8 cellular contexts compared by ENCODE assay signal in genomic region chr2:202912824-202913223, GRCh38. TPM values are rescaled to one million over a fixed set of nuclear protein-coding genes. Genes with fewer than 3 reads are reported as not detected.
DNase-seq lines count a peak whose midpoint lies in the region; ATAC-seq and TF ChIP-seq lines count a peak whose summit lies in the region.
"Not testable (repeated sequence)": the region's sequence is repeated elsewhere in the genome, so short reads cannot be mapped to it uniquely, and the experiment has no call there.

No MANE protein-coding gene starts in this region.

- H3K27me3 ChIP-seq in esophagus squamous epithelium; liver (ENCODE audit: control insufficient read depth in 4 of 4, insufficient read depth in 4 of 4, low read length in 3 of 4); parathyroid adenoma (ENCODE audit: control insufficient read depth, insufficient read depth, low read length); tibial artery: not testable (repeated sequence)

- H2AFZ ChIP-seq in parathyroid adenoma, result peak overlapping the region; percentile 88

- H3K9ac ChIP-seq in liver (ENCODE audit: low read depth in 1 of 2, low read length in 2 of 2), result peak overlapping the region; percentile 38 to 74
- not testable (repeated sequence) for H3K9ac ChIP-seq in parathyroid adenoma

- CTCF ChIA-PET in T-cell (lab: Charles Lee), result not testable (repeated sequence)

- DNase-seq in DMS53 (lab: John Stamatoyannopoulos, UW) (peak; percentile 18), astrocyte of the hippocampus (ENCODE audit: low read depth, low spot score) (peak; percentile 13)
- DNase-seq in Jurkat, Clone E6-1 (ENCODE audit: low read depth, low spot score); T-cell; esophagus squamous epithelium (lab: John Stamatoyannopoulos, UW); tibial artery: not testable (repeated sequence)

- H3K4me3 ChIP-seq in Jurkat, Clone E6-1 (ENCODE audit: low read length), result peak overlapping the region; percentile 81
- H3K4me3 ChIP-seq in esophagus squamous epithelium (peak overlapping the region; percentile 50 to 78 (median 70)), liver (ENCODE audit: low read depth in 1 of 3, low read length in 3 of 3) (peak overlapping the region; percentile 41 to 66 (median 65)), parathyroid adenoma (ENCODE audit: low read depth, low read length) (peak overlapping the region; percentile 69), tibial artery (peak overlapping the region; percentile 61 to 76)

- H3K27ac Mint-ChIP-seq in T-cell, result peak overlapping the region; percentile 89 to 91

- 4 to 5% methylated on average over 6 to 8 of the region's 8 CpGs for WGBS in esophagus squamous epithelium, 2 donors
- WGBS in liver, result 5% methylated on average over 6 of the region's 8 CpGs

- H3K9me3 Mint-ChIP-seq in T-cell, result not testable (repeated sequence)

- not testable (repeated sequence) for TF ChIP-seq RAD21 in liver (IDR thresholded peaks at IDR 0.05)

- peak overlapping the region; percentile 92 to 99 (median 96) for H3K4me3 Mint-ChIP-seq in T-cell

- not testable (repeated sequence) for H3K9me3 ChIP-seq in esophagus squamous epithelium; liver (ENCODE audit: control insufficient read depth in 4 of 4, low read length in 3 of 4); parathyroid adenoma (ENCODE audit: control insufficient read depth, low read length); tibial artery

- POLR2A ChIA-PET in T-cell (lab: Charles Lee), result not testable (repeated sequence)

- not testable (repeated sequence) for H3K36me3 Mint-ChIP-seq in T-cell

- H3K36me3 ChIP-seq in esophagus squamous epithelium; liver (ENCODE audit: control insufficient read depth in 4 of 4, insufficient read depth in 3 of 4, low read depth in 1 of 4, low read length in 3 of 4); parathyroid adenoma (ENCODE audit: control insufficient read depth, insufficient read depth, low read length); tibial artery: not testable (repeated sequence)

- peaks cover 37 to 42% (median 37%) of the 10 kb centered on the region in 3 donors for H3K4me1 Mint-ChIP-seq in T-cell

- not testable (repeated sequence) for TF ChIP-seq CTCF in esophagus squamous epithelium (IDR thresholded peaks at IDR 0.05); liver (IDR thresholded peaks at IDR 0.05; ENCODE audit: low read depth, low read length, missing input control); parathyroid adenoma (IDR thresholded peaks at IDR 0.05); tibial artery (IDR thresholded peaks at IDR 0.05)

- peaks cover 14% of the 10 kb centered on the region for H3K79me2 ChIP-seq in parathyroid adenoma

- not testable (repeated sequence) for ATAC-seq in T-cell (replicated peaks in 1 of 4)

- intact Hi-C loops in esophagus squamous epithelium (cut with DNase I); tibial artery (cut with DNase I; ENCODE audit: low total_unique reads): not testable (repeated sequence)

- not testable (repeated sequence) for H3K27me3 Mint-ChIP-seq in T-cell

- H3K4me1 ChIP-seq in esophagus squamous epithelium (peaks cover 0 to 32% (median 18%) of the 10 kb centered on the region in 3 donors), liver (ENCODE audit: control insufficient read depth in 4 of 4, insufficient read depth in 4 of 4, low read length in 3 of 4) (peaks cover 4 to 14% (median 11%) of the 10 kb centered on the region in 4 donors), tibial artery (peaks cover 0 to 24% (median 8%) of the 10 kb centered on the region in 4 donors)
- H3K4me1 ChIP-seq in parathyroid adenoma, result not testable (repeated sequence)

- H3K4me2 ChIP-seq in parathyroid adenoma (ENCODE audit: low read length), result peak overlapping the region; percentile 65

- H3K27ac ChIP-seq in esophagus squamous epithelium, result peak overlapping the region; percentile 82 to 94 (median 91)
- peak overlapping the region in 1 of 2 donors; percentile 46 for H3K27ac ChIP-seq in liver (ENCODE audit: low read depth in 1 of 2, low read length in 2 of 2)
- H3K27ac ChIP-seq in parathyroid adenoma, result peak overlapping the region; percentile 83
- H3K27ac ChIP-seq in tibial artery, result peak overlapping the region; percentile 67 to 80

- not testable (repeated sequence) for TF ChIP-seq POLR2A in esophagus squamous epithelium (IDR thresholded peaks at IDR 0.05)

RNA-seq across cellular contexts. Expression of gene CARF, which starts 0.7 kb away (rescaled TPM):
- polyA plus RNA-seq in Jurkat, Clone E6-1 (2012; ENCODE audit: insufficient read depth, insufficient read length), result 11.3 TPM
- 10 to 100 TPM; 13.3 to 20.9 (median 17.0) TPM for total RNA-seq in T-cell
- total RNA-seq in esophagus squamous epithelium, result 10 to 100 TPM in 1 of 4 donors, 1 to 10 TPM in 3; 2.4 to 11.6 (median 3.7) TPM
- total RNA-seq in liver, result 1 to 10 TPM; 3.6 to 4.3 TPM
- polyA plus RNA-seq in liver, result 1 to 10 TPM in 1 of 2 donors, under 1 TPM in 1; 0.98 to 2.2 TPM

RNA-seq across cellular contexts. Expression of gene WDR12, which starts 1.4 kb away (rescaled TPM):
- polyA plus RNA-seq in Jurkat, Clone E6-1 (2012; ENCODE audit: insufficient read depth, insufficient read length), result 142 TPM
- total RNA-seq in T-cell (10 to 100 TPM; 10.3 to 34.5 (median 27.5) TPM), esophagus squamous epithelium (10 to 100 TPM; 22.0 to 52.4 (median 30.7) TPM), liver (10 to 100 TPM; 14.6 to 22.3 TPM)
- 10 to 100 TPM in 1 of 2 donors, 1 to 10 TPM in 1; 6.6 to 26.1 TPM for polyA plus RNA-seq in liver

RNA-seq across cellular contexts. Expression of gene ICA1L, which starts 41.3 kb away (rescaled TPM):
- 5.9 TPM for polyA plus RNA-seq in Jurkat, Clone E6-1 (2012; ENCODE audit: insufficient read depth, insufficient read length)
- total RNA-seq in T-cell (1 to 10 TPM; 2.0 to 4.3 (median 2.5) TPM), esophagus squamous epithelium (1 to 10 TPM in 1 of 4 donors, under 1 TPM in 3; 0.53 to 8.0 (median 0.79) TPM), liver (1 to 10 TPM in 1 of 2 donors, under 1 TPM in 1; 0.92 to 1.7 TPM)
- polyA plus RNA-seq in liver, result under 1 TPM; 0.15 to 0.65 TPM
